In the genomic region with DNA sequence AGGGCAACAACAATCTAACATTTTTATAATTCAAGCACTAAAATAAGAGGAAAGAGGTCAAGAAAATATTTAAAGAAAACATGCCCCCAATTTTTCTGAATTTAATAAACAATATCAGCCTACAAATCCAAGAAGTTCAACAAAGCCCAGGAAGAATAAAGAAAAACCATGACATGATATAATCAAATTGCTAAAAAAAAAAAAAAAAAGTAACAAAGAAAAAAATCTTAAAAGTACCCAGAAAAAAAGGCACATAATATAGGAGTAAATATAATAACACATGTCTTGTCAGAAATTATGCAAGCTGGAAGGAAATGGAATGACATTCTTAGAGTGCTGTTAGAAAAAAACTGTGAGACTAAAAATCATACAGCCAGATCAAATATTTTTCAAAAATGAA, we compare ENCODE assay signal across 34 cellular contexts.
"Had no signal": no experiment of that assay in that cellular context is flagged by ENCODE, and none has a peak within 500 bp of the region (broad histone marks: within the 10 kb centered on the region; RNA-seq: fewer than 3 reads in every experiment).

No MANE protein-coding gene starts in this region.

- H3K4me1 ChIP-seq: body of pancreas, breast epithelium had no signal

- ATAC-seq: activated CD4-positive, CD25-positive, alpha-beta regulatory T cell treated with anti-CD3 and anti-CD28 coated beads, Interleukin-2, amount 50 U/mL, for 24 hours; activated CD8-positive, alpha-beta T cell treated with anti-CD3 and anti-CD28 coated beads for 36 hours; activated naive CD4-positive, alpha-beta T cell treated with anti-CD3 and anti-CD28 coated beads, Interleukin-2, amount 50 U/mL, for 72 hours; activated naive CD8-positive, alpha-beta T cell treated with anti-CD3 and anti-CD28 coated beads, Interleukin-2, amount 50 U/mL, for 24 hours; body of pancreas; WTC11 had no signal

- H3K9me3 ChIP-seq: ascending aorta, body of pancreas, breast epithelium had no signal

- DNase-seq: activated CD4-positive, alpha-beta memory T cell treated with anti-CD3 and anti-CD28 coated beads for 36 hours; activated CD4-positive, alpha-beta T cell treated with anti-CD3 and anti-CD28 coated beads for 1 hour; activated CD4-positive, alpha-beta T cell treated with anti-CD3 and anti-CD28 coated beads for 4 hours; activated CD4-positive, alpha-beta T cell treated with anti-CD3 and anti-CD28 coated beads, Interleukin-2, amount 10 ng/mL, durations not matched to agents 24 days and 14 days; activated CD4-positive, alpha-beta T cell treated with anti-CD3 and anti-CD28 coated beads, Interleukin-2, amount 50 U/mL, for 1 hour; activated CD4-positive, alpha-beta T cell treated with anti-CD3 and anti-CD28 coated beads, Interleukin-2, amount 50 U/mL, for 4 hours; activated CD4-positive, CD25-positive, alpha-beta regulatory T cell; activated CD8-positive, alpha-beta memory T cell treated with anti-CD3 and anti-CD28 coated beads, Interleukin-2, amount 50 U/mL, for 48 hours; activated CD8-positive, alpha-beta T cell treated with anti-CD3 and anti-CD28 coated beads for 36 hours; activated effector memory CD4-positive, alpha-beta T cell treated with Interleukin-2 at 50 U/mL for 16 hours; activated gamma-delta T cell; activated naive CD4-positive, alpha-beta T cell treated with anti-CD3 and anti-CD28 coated beads, Interleukin-2, amount 50 U/mL, for 16 hours; activated naive CD4-positive, alpha-beta T cell treated with Interleukin-2 at 50 U/mL for 16 hours; activated naive CD8-positive, alpha-beta T cell treated with anti-CD3 and anti-CD28 coated beads, Interleukin-2, amount 10 ng/mL, durations not matched to agents 7 days and 5 days; activated naive CD8-positive, alpha-beta T cell treated with anti-CD3 and anti-CD28 coated beads, Interleukin-2, amount 50 U/mL, for 24 hours; activated T-cell treated with anti-CD3 and anti-CD28 coated beads, Interleukin-2, amount 50 U/mL, for 24 hours; activated T-cell treated with anti-CD3 and anti-CD28 coated beads, Interleukin-2, amount 50 U/mL, for 48 hours; amygdala; anterior cingulate cortex; body of pancreas; brain microvascular endothelial cell; central memory CD4-positive, alpha-beta T cell; T-helper 1 cell; T-helper 2 cell; T-helper 9 cell; WERI-Rb-1 had no signal

- H3K27me3 Mint-ChIP-seq: activated CD4-positive, alpha-beta memory T cell treated with anti-CD3 and anti-CD28 coated beads for 36 hours; activated CD4-positive, alpha-beta T cell treated with anti-CD3 and anti-CD28 coated beads, Interleukin-2, amount 10 ng/mL, durations not matched to agents 24 days and 14 days; activated CD8-positive, alpha-beta T cell treated with anti-CD3 and anti-CD28 coated beads for 36 hours; activated naive CD8-positive, alpha-beta T cell treated with anti-CD3 and anti-CD28 coated beads, Interleukin-2, amount 10 ng/mL, durations not matched to agents 7 days and 5 days; activated naive CD8-positive, alpha-beta T cell treated with anti-CD3 and anti-CD28 coated beads, Interleukin-2, amount 50 U/mL, for 24 hours; activated T-cell treated with anti-CD3 and anti-CD28 coated beads, Interleukin-2, amount 50 U/mL, for 24 hours had no signal

- H3K4me1 Mint-ChIP-seq: activated CD4-positive, alpha-beta T cell treated with anti-CD3 and anti-CD28 coated beads, Interleukin-2, amount 10 ng/mL, durations not matched to agents 24 days and 14 days; activated naive CD8-positive, alpha-beta T cell treated with anti-CD3 and anti-CD28 coated beads, Interleukin-2, amount 10 ng/mL, durations not matched to agents 7 days and 5 days had no signal

- H3K27ac Mint-ChIP-seq: activated CD4-positive, alpha-beta memory T cell treated with anti-CD3 and anti-CD28 coated beads for 36 hours; activated CD4-positive, alpha-beta T cell treated with anti-CD3 and anti-CD28 coated beads, Interleukin-2, amount 10 ng/mL, durations not matched to agents 24 days and 14 days; activated CD8-positive, alpha-beta T cell treated with anti-CD3 and anti-CD28 coated beads for 36 hours; activated naive CD4-positive, alpha-beta T cell treated with anti-CD3 and anti-CD28 coated beads, Interleukin-2, amount 50 U/mL, for 72 hours; activated naive CD8-positive, alpha-beta T cell treated with anti-CD3 and anti-CD28 coated beads, Interleukin-2, amount 10 ng/mL, durations not matched to agents 7 days and 5 days; activated naive CD8-positive, alpha-beta T cell treated with anti-CD3 and anti-CD28 coated beads, Interleukin-2, amount 50 U/mL, for 24 hours; activated T-cell treated with anti-CD3 and anti-CD28 coated beads, Interleukin-2, amount 50 U/mL, for 24 hours; activated T-helper 2 cell treated with anti-CD3 and anti-CD28 coated beads, Interferon-gamma antibody, Interleukin-2, Interleukin-4, amounts not matched to agents 10 μg/mL and 5 μg/mL and 100 μg/mL, durations not matched to agents 14 hours and 24 hours and 36 hours; T-helper 1 cell treated with Interleukin-12 subunit alpha and Interleukin-12 subunit beta and Interleukin-4 antibody, amounts not matched to agents 30 μg/mL and 1 μg/mL, for 36 hours; T-helper 2 cell treated with Interferon-gamma antibody and Interleukin-4, amounts not matched to agents 5 μg/mL and 100 μg/mL, for 36 hours had no signal

- H3K9me3 Mint-ChIP-seq: activated CD4-positive, alpha-beta memory T cell treated with anti-CD3 and anti-CD28 coated beads for 36 hours; activated CD4-positive, alpha-beta T cell treated with anti-CD3 and anti-CD28 coated beads, Interleukin-2, amount 10 ng/mL, durations not matched to agents 24 days and 14 days; activated naive CD8-positive, alpha-beta T cell treated with anti-CD3 and anti-CD28 coated beads, Interleukin-2, amount 50 U/mL, for 24 hours; activated T-cell treated with anti-CD3 and anti-CD28 coated beads, Interleukin-2, amount 50 U/mL, for 24 hours; activated T-helper 2 cell treated with anti-CD3 and anti-CD28 coated beads, Interferon-gamma antibody, Interleukin-2, Interleukin-4, amounts not matched to agents 10 μg/mL and 5 μg/mL and 100 μg/mL, durations not matched to agents 14 hours and 24 hours and 36 hours; T-helper 1 cell treated with Interleukin-12 subunit alpha and Interleukin-12 subunit beta and Interleukin-4 antibody, amounts not matched to agents 30 μg/mL and 1 μg/mL, for 36 hours; T-helper 2 cell treated with Interferon-gamma antibody and Interleukin-4, amounts not matched to agents 5 μg/mL and 100 μg/mL, for 36 hours had no signal

- H3K4me3 Mint-ChIP-seq: activated CD4-positive, alpha-beta memory T cell treated with anti-CD3 and anti-CD28 coated beads for 36 hours; activated CD4-positive, alpha-beta T cell treated with anti-CD3 and anti-CD28 coated beads, Interleukin-2, amount 10 ng/mL, durations not matched to agents 24 days and 14 days; activated CD8-positive, alpha-beta T cell treated with anti-CD3 and anti-CD28 coated beads for 36 hours; activated naive CD8-positive, alpha-beta T cell treated with anti-CD3 and anti-CD28 coated beads, Interleukin-2, amount 10 ng/mL, durations not matched to agents 7 days and 5 days; activated naive CD8-positive, alpha-beta T cell treated with anti-CD3 and anti-CD28 coated beads, Interleukin-2, amount 50 U/mL, for 24 hours; activated T-cell treated with anti-CD3 and anti-CD28 coated beads, Interleukin-2, amount 50 U/mL, for 24 hours; T-helper 1 cell treated with Interleukin-12 subunit alpha and Interleukin-12 subunit beta and Interleukin-4 antibody, amounts not matched to agents 30 μg/mL and 1 μg/mL, for 36 hours; T-helper 2 cell treated with Interferon-gamma antibody and Interleukin-4, amounts not matched to agents 5 μg/mL and 100 μg/mL, for 36 hours; WTC11 had no signal

- H3K36me3 ChIP-seq: ascending aorta, brain microvascular endothelial cell, breast epithelium, WERI-Rb-1 had no signal

- H3K36me3 Mint-ChIP-seq: activated naive CD8-positive, alpha-beta T cell treated with anti-CD3 and anti-CD28 coated beads, Interleukin-2, amount 10 ng/mL, durations not matched to agents 7 days and 5 days; WTC11 had no signal

- H3K4me3 ChIP-seq: ascending aorta, body of pancreas, breast epithelium had no signal

- H3K27me3 ChIP-seq: ascending aorta, body of pancreas, brain microvascular endothelial cell, breast epithelium had no signal

- H3K27ac ChIP-seq: ascending aorta, body of pancreas, brain microvascular endothelial cell, breast epithelium, WERI-Rb-1 had no signal
